In genomic region chr1:40038693-40039092, GRCh38 we compare ENCODE assay signal across 7 cellular contexts. TPM values are rescaled to one million over a fixed set of nuclear protein-coding genes. Genes with fewer than 3 reads are reported as not detected.
A peak's percentile ranks its signal among the peaks of the same experiment; 100 is the strongest.
DNase-seq lines count a peak whose midpoint lies in the region; ATAC-seq and TF ChIP-seq lines count a peak whose summit lies in the region.

No MANE protein-coding gene starts in this region.

- H3K27me3 ChIP-seq in Peyer's patch, result no peaks in the 10 kb centered on the region
- H3K27me3 ChIP-seq in esophagus squamous epithelium, result no peaks in the 10 kb centered on the region

- intact Hi-C loops in esophagus squamous epithelium (cut with DNase I), result loop anchor here (10.0 kb wide), 1 partner anchor 54 kb away; no protein-coding TSS in a partner anchor

- H3K27ac ChIP-seq in Peyer's patch (peak overlapping the region; percentile 97 to 99 (median 98)), esophagus squamous epithelium (peak overlapping the region in 3 of 4 donors; percentile 96 to 100 (median 99))

- H3K36me3 ChIP-seq in Peyer's patch (no peaks in the 10 kb centered on the region), esophagus squamous epithelium (peaks cover 0 to 10% (median 0%) of the 10 kb centered on the region in 3 donors)

- H3K9me3 Mint-ChIP-seq in HFFc6, result no peaks in the 10 kb centered on the region
- H3K9me3 Mint-ChIP-seq in stimulated activated effector memory CD8-positive, alpha-beta T cell treated with anti-CD3 and anti-CD28 coated beads, Interleukin-12 subunit alpha, Interleukin-12 subunit beta, amount 100 ng/mL, for 72 hours, result no peaks in the 10 kb centered on the region

- no peak for TF ChIP-seq CTCF in HFFc6 (IDR thresholded peaks at IDR 0.05)
- TF ChIP-seq CTCF in Peyer's patch (IDR thresholded peaks at IDR 0.05), result no peak
- no peak for TF ChIP-seq CTCF in esophagus squamous epithelium (IDR thresholded peaks at IDR 0.05)

- H3K4me3 Mint-ChIP-seq in HFFc6, result no peak overlapping the region
- peak overlapping the region; percentile 97 for H3K4me3 Mint-ChIP-seq in stimulated activated effector memory CD8-positive, alpha-beta T cell treated with anti-CD3 and anti-CD28 coated beads, Interleukin-12 subunit alpha, Interleukin-12 subunit beta, amount 100 ng/mL, for 72 hours

- H3K36me3 Mint-ChIP-seq in HFFc6 (ENCODE audit: low read depth), result peaks cover 28% of the 10 kb centered on the region
- H3K36me3 Mint-ChIP-seq in stimulated activated effector memory CD8-positive, alpha-beta T cell treated with anti-CD3 and anti-CD28 coated beads, Interleukin-12 subunit alpha, Interleukin-12 subunit beta, amount 100 ng/mL, for 72 hours, result peaks cover 47% of the 10 kb centered on the region

- no peak overlapping the region for H3K4me3 ChIP-seq in Peyer's patch
- no peak overlapping the region for H3K4me3 ChIP-seq in esophagus squamous epithelium

- no peak for TF ChIP-seq POLR2A in Peyer's patch (IDR thresholded peaks at IDR 0.05)
- no peak for TF ChIP-seq POLR2A in esophagus squamous epithelium (IDR thresholded peaks at IDR 0.05)

- peaks cover 58% of the 10 kb centered on the region for H3K4me1 Mint-ChIP-seq in HFFc6 (ENCODE audit: low read depth)
- H3K4me1 Mint-ChIP-seq in stimulated activated effector memory CD8-positive, alpha-beta T cell treated with anti-CD3 and anti-CD28 coated beads, Interleukin-12 subunit alpha, Interleukin-12 subunit beta, amount 100 ng/mL, for 72 hours, result peaks cover 47% of the 10 kb centered on the region

- no peak for DNase-seq in HFFc6
- no peak for DNase-seq in Peyer's patch
- no peak for DNase-seq in esophagus squamous epithelium (lab: John Stamatoyannopoulos, UW)
- no peak for DNase-seq in stimulated activated effector memory CD8-positive, alpha-beta T cell treated with anti-CD3 and anti-CD28 coated beads, Interleukin-12 subunit alpha, Interleukin-12 subunit beta, amount 100 ng/mL, for 72 hours (ENCODE audit: low spot score in 2 of 2)
- DNase-seq in DMS79 treated with DMSO at 0.1 percent for 48 hours (lab: John Stamatoyannopoulos, UW), result no peak
- no peak for DNase-seq in putamen (ENCODE audit: low spot score)

- no peaks in the 10 kb centered on the region; the same call in 1 of the 2 replicates for H3K27me3 Mint-ChIP-seq in HFFc6 (ENCODE audit: insufficient read depth)

- H3K4me1 ChIP-seq in Peyer's patch, result peaks cover 0 to 46% (median 12%) of the 10 kb centered on the region in 4 donors
- peaks cover 23 to 63% (median 48%) of the 10 kb centered on the region in 3 donors for H3K4me1 ChIP-seq in esophagus squamous epithelium

- no peak for ATAC-seq in stimulated activated effector memory CD8-positive, alpha-beta T cell treated with anti-CD3 and anti-CD28 coated beads, Interleukin-12 subunit alpha, Interleukin-12 subunit beta, amount 100 ng/mL, for 72 hours
- no peak for ATAC-seq in HG03432 (IDR thresholded peaks at IDR 0.05; ENCODE audit: unreplicated experiment)

- H3K27ac Mint-ChIP-seq in HFFc6, result peak overlapping the region; percentile 99; the same call in 1 of the 2 replicates
- peak overlapping the region; percentile 98 for H3K27ac Mint-ChIP-seq in stimulated activated effector memory CD8-positive, alpha-beta T cell treated with anti-CD3 and anti-CD28 coated beads, Interleukin-12 subunit alpha, Interleukin-12 subunit beta, amount 100 ng/mL, for 72 hours

- H3K9me3 ChIP-seq in Peyer's patch (no peaks in the 10 kb centered on the region), esophagus squamous epithelium (no peaks in the 10 kb centered on the region)

- WGBS in esophagus squamous epithelium, 2 donors, result 43 to 55% methylated on average over 3 of the region's 3 CpGs

RNA-seq across cellular contexts. Expression of gene CAP1, which starts 1.8 kb away (rescaled TPM):
- total RNA-seq in HFFc6 (2021; fragmentation: NEBNext Ultra II Directional; extraction: Animal tissue kit (Norgen Biotek cat#: 25700)), result 100 to 1,000 TPM; 665 to 743 (median 688) TPM
- total RNA-seq in Peyer's patch (100 to 1,000 TPM; 135 to 229 (median 182) TPM), esophagus squamous epithelium (100 to 1,000 TPM; 157 to 282 (median 227) TPM)

RNA-seq across cellular contexts. Expression of gene PPT1, which starts 58.4 kb away (rescaled TPM):
- total RNA-seq in HFFc6 (2021; fragmentation: NEBNext Ultra II Directional; extraction: Animal tissue kit (Norgen Biotek cat#: 25700)), result 10 to 100 TPM; 73.1 to 88.8 (median 82.5) TPM
- total RNA-seq in Peyer's patch (10 to 100 TPM in 3 of 4 donors, 1 to 10 TPM in 1; 9.6 to 23.4 (median 11.6) TPM), esophagus squamous epithelium (10 to 100 TPM; 27.2 to 43.9 (median 37.6) TPM)
